Comparison of ENCODE assay signal across 9 cellular contexts in genomic region chr1:206633708-206634121, GRCh38. TPM values are rescaled to one million over a fixed set of nuclear protein-coding genes. Genes with fewer than 3 reads are reported as not detected.
DNase-seq lines count a peak whose midpoint lies in the region; ATAC-seq and TF ChIP-seq lines count a peak whose summit lies in the region.
"Had no signal": no experiment of that assay in that cellular context is flagged by ENCODE, and none has a peak within 500 bp of the region (broad histone marks: within the 10 kb centered on the region; RNA-seq: fewer than 3 reads in every experiment).

No MANE protein-coding gene starts in this region.

- ATAC-seq in T-helper 17 cell (no peak), GM18517 (IDR thresholded peaks at IDR 0.05; ENCODE audit: unreplicated experiment) (no peak), HG03442 (IDR thresholded peaks at IDR 0.05; ENCODE audit: unreplicated experiment) (no peak), HG02840 (IDR thresholded peaks at IDR 0.05; ENCODE audit: low FRiP score, unreplicated experiment) (no peak), GM19397 (IDR thresholded peaks at IDR 0.05; ENCODE audit: unreplicated experiment) (no peak)

- peak; percentile 82 for DNase-seq in EL
- DNase-seq in T-helper 17 cell = no peak
- peak; percentile 95 for DNase-seq in fibroblast of the aortic adventitia (ENCODE audit: low read depth)
- DNase-seq in renal cortical epithelial cell (ENCODE audit: low read depth) = peak; percentile 83

- no peaks in the 10 kb centered on the region for H3K9me3 ChIP-seq in T-helper 17 cell (ENCODE audit: control insufficient read depth, low read length, poor library complexity, severe bottlenecking)

- TF ChIP-seq CTCF in fibroblast of the aortic adventitia (IDR thresholded peaks at IDR 0.05; ENCODE audit: insufficient read depth, low read length) = no peak

- H3K4me3 ChIP-seq in fibroblast of the aortic adventitia (ENCODE audit: low read depth, low read length) = no peak overlapping the region

- peaks cover 17% of the 10 kb centered on the region for H3K4me1 Mint-ChIP-seq in T-helper 17 cell

- no peaks in the 10 kb centered on the region for H3K36me3 Mint-ChIP-seq in T-helper 17 cell (ENCODE audit: low read depth)
- H3K36me3 Mint-ChIP-seq: activated naive CD8-positive, alpha-beta T cell had no signal

- H3K27ac Mint-ChIP-seq in T-helper 17 cell = no peak overlapping the region

- peaks cover 25% of the 10 kb centered on the region for H3K27me3 Mint-ChIP-seq in T-helper 17 cell

- peak overlapping the region; percentile 28 for H3K4me3 Mint-ChIP-seq in T-helper 17 cell

RNA-seq across cellular contexts. Expression of gene DYRK3, which starts 1.6 kb away (rescaled TPM):
- total RNA-seq in T-helper 17 cell (1 to 10 TPM; 3.0 to 3.6 TPM), fibroblast of the aortic adventitia (ENCODE audit: low replicate concordance) (19.7 and 27.7 TPM in 2 replicates), renal cortical epithelial cell (13.5 and 15.6 TPM in 2 replicates)

RNA-seq across cellular contexts. Expression of gene EIF2D, which starts 21.4 kb away (rescaled TPM):
- total RNA-seq in T-helper 17 cell = 10 to 100 TPM; 43.6 to 45.4 TPM
- 33.5 and 42.5 TPM in 2 replicates for total RNA-seq in fibroblast of the aortic adventitia (ENCODE audit: low replicate concordance)
- 40.5 and 52.8 TPM in 2 replicates for total RNA-seq in renal cortical epithelial cell

RNA-seq across cellular contexts. Expression of gene MAPKAPK2, which starts 51.0 kb away (rescaled TPM):
- total RNA-seq in T-helper 17 cell = 100 to 1,000 TPM; 181 to 182 TPM
- 18.5 and 31.0 TPM in 2 replicates for total RNA-seq in fibroblast of the aortic adventitia (ENCODE audit: low replicate concordance)
- 35.3 and 85.1 TPM in 2 replicates for total RNA-seq in renal cortical epithelial cell

Comparison
In these comparisons a context has a peak if more than half of its experiments do, and no peak if none do; other contexts are left out.
1. DNase-seq: peak in EL (single experiment), fibroblast of the aortic adventitia (single experiment) and renal cortical epithelial cell (single experiment); none in T-helper 17 cell (0 of 3).